8 cellular contexts compared by ENCODE assay signal in the genomic region with DNA sequence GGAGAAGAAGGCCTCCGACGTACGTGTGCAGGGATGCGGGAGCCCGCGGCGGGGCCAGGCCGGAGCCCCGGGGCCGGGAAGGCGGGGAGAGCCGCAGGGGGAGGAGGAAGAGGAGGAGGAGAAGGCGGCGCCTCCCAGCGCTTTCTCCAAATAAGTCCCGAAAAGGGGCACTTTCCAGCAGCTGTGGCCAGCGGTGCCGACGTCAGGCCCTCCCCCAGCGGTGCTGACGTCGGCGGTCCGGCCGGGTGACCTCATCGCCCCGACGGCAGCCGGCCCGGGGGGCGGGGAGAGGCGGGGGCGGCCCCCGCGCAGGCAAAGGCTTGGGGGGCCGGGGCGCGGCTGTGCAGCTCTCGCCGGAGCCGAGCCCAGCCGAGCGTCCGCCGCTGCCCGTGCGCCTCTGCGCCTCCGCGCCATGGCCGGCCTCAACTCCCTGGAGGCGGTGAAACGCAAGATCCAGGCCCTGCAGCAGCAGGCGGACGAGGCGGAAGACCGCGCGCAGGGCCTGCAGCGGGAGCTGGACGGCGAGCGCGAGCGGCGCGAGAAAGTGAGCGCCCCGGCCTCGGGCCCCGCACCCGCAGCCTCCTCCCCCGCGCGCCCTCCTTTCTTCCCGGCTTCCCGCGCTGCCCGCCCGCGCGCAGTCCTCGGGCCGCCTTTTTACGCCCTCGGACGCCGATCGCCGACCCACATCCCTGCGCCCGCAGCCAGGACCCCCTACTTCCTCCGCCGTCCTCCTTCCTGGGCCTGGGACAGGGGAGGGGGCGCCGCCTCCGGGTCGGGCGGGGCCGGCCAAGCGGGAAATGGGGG. TPM values are rescaled to one million over a fixed set of nuclear protein-coding genes. Genes with fewer than 3 reads are reported as not detected.
DNase-seq lines count a peak whose midpoint lies in the region; ATAC-seq and TF ChIP-seq lines count a peak whose summit lies in the region.

TSS of gene TPM4 (plus strand) at position 342 of the 804 bp plus-strand sequence. CDS start at position 413, 71 bp downstream.

- intact Hi-C loops in dendritic cell treated with granulocyte-macrophage colony-stimulating factor and Interleukin-4, amounts not matched to agents 40 ng/mL and 50 ng/mL, for 4 days (cut with micrococcal nuclease): no loop called here
- intact Hi-C loops in left lung (cut with DNase I): no loop called here

- peaks cover 71% of the 10 kb centered on the region for H3K4me1 Mint-ChIP-seq in activated CD4-positive, alpha-beta T cell treated with anti-CD3 and anti-CD28 coated beads, Interleukin-2, amount 10 ng/mL, durations not matched to agents 7 days and 5 days
- peaks cover 62% of the 10 kb centered on the region for H3K4me1 Mint-ChIP-seq in dendritic cell treated with granulocyte-macrophage colony-stimulating factor and Interleukin-4, amounts not matched to agents 40 ng/mL and 50 ng/mL, for 4 days (ENCODE audit: low read depth)

- H3K4me3 ChIP-seq in left lung: peak within 1 kb of the TSS; percentile 77 to 90

- ATAC-seq in HG02852 (IDR thresholded peaks at IDR 0.05; ENCODE audit: unreplicated experiment): peak; percentile 56
- peak; percentile 84 for ATAC-seq in left lung

- no peaks in the 10 kb centered on the region for H3K27me3 ChIP-seq in left lung

- DNase-seq in NCI-H2081 (lab: John Stamatoyannopoulos, UW) (peak; percentile 47 to 73), NCI-H2081 treated with DMSO at 0.1 percent for 48 hours (lab: John Stamatoyannopoulos, UW) (no peak), NCI-H226 (peak; percentile 69), left lung (peak; percentile 95 to 97)
- DNase-seq in activated CD4-positive, alpha-beta T cell treated with anti-CD3 and anti-CD28 coated beads, Interleukin-2, amount 10 ng/mL, durations not matched to agents 7 days and 5 days: peak; percentile 90
- DNase-seq in stimulated activated CD4-positive, alpha-beta T cell treated with anti-CD3 and anti-CD28 coated beads, Interleukin-2, amount 100 ng/mL, for 24 hours: peak; percentile 79 to 93

- TF ChIP-seq CTCF in left lung (IDR thresholded peaks at IDR 0.05): no peak

- POLR2A ChIA-PET in activated CD4-positive, alpha-beta T cell treated with anti-CD3 and anti-CD28 coated beads, Interleukin-2, amount 10 ng/mL, durations not matched to agents 7 days and 5 days (lab: Charles Lee): interaction anchor here (0.6 to 0.7 kb wide), 3 partner anchors 8 to 230 kb away, joined by 3 to 5 read pairs (median 4); partner anchors contain the start of gene HSH2D

- H3K36me3 Mint-ChIP-seq in activated CD4-positive, alpha-beta T cell treated with anti-CD3 and anti-CD28 coated beads, Interleukin-2, amount 10 ng/mL, durations not matched to agents 7 days and 5 days (ENCODE audit: low read depth): peaks cover 35% of the 10 kb centered on the region
- H3K36me3 Mint-ChIP-seq in dendritic cell treated with granulocyte-macrophage colony-stimulating factor and Interleukin-4, amounts not matched to agents 40 ng/mL and 50 ng/mL, for 4 days (ENCODE audit: low read depth): peaks cover 57% of the 10 kb centered on the region

- no peaks in the 10 kb centered on the region for H3K27me3 Mint-ChIP-seq in activated CD4-positive, alpha-beta T cell treated with anti-CD3 and anti-CD28 coated beads, Interleukin-2, amount 10 ng/mL, durations not matched to agents 7 days and 5 days
- H3K27me3 Mint-ChIP-seq in dendritic cell treated with granulocyte-macrophage colony-stimulating factor and Interleukin-4, amounts not matched to agents 40 ng/mL and 50 ng/mL, for 4 days: no peaks in the 10 kb centered on the region

- peak within 1 kb of the TSS; percentile 95 for H3K27ac Mint-ChIP-seq in activated CD4-positive, alpha-beta T cell treated with anti-CD3 and anti-CD28 coated beads, Interleukin-2, amount 10 ng/mL, durations not matched to agents 7 days and 5 days
- H3K27ac Mint-ChIP-seq in dendritic cell treated with granulocyte-macrophage colony-stimulating factor and Interleukin-4, amounts not matched to agents 40 ng/mL and 50 ng/mL, for 4 days: peak within 1 kb of the TSS; percentile 98

- H3K9me3 ChIP-seq in left lung: no peaks in the 10 kb centered on the region

- H3K4me1 ChIP-seq in left lung: peaks cover 24 to 66% of the 10 kb centered on the region in 2 donors

- no peaks in the 10 kb centered on the region for H3K9me3 Mint-ChIP-seq in activated CD4-positive, alpha-beta T cell treated with anti-CD3 and anti-CD28 coated beads, Interleukin-2, amount 10 ng/mL, durations not matched to agents 7 days and 5 days
- H3K9me3 Mint-ChIP-seq in dendritic cell treated with granulocyte-macrophage colony-stimulating factor and Interleukin-4, amounts not matched to agents 40 ng/mL and 50 ng/mL, for 4 days: no peaks in the 10 kb centered on the region

- CTCF ChIA-PET in activated CD4-positive, alpha-beta T cell treated with anti-CD3 and anti-CD28 coated beads, Interleukin-2, amount 10 ng/mL, durations not matched to agents 7 days and 5 days (lab: Charles Lee): interaction anchor here (0.9 to 8.1 kb wide), 10 partner anchors 10 to 71 kb away, joined by 3 to 65 read pairs (median 4); partner anchors contain the start of gene HSH2D

- peak within 1 kb of the TSS; percentile 98 to 99 for H3K27ac ChIP-seq in left lung

- peak within 1 kb of the TSS; percentile 83 for H3K4me3 Mint-ChIP-seq in activated CD4-positive, alpha-beta T cell treated with anti-CD3 and anti-CD28 coated beads, Interleukin-2, amount 10 ng/mL, durations not matched to agents 7 days and 5 days
- H3K4me3 Mint-ChIP-seq in dendritic cell treated with granulocyte-macrophage colony-stimulating factor and Interleukin-4, amounts not matched to agents 40 ng/mL and 50 ng/mL, for 4 days: peak within 1 kb of the TSS; percentile 82

- peaks cover 0 to 9% of the 10 kb centered on the region in 2 donors for H3K36me3 ChIP-seq in left lung

RNA-seq across cellular contexts. Expression of gene TPM4, which starts in this region (rescaled TPM):
- 100 to 1,000 TPM; 422 to 485 TPM for total RNA-seq in activated CD4-positive, alpha-beta T cell treated with anti-CD3 and anti-CD28 coated beads, Interleukin-2, amount 10 ng/mL, durations not matched to agents 7 days and 5 days
- total RNA-seq in left lung: 100 to 1,000 TPM; 437 to 536 TPM
